Comparison of ENCODE assay signal across 8 cellular contexts in genomic region chr11:68121067-68121899, GRCh38. TPM values are rescaled to one million over a fixed set of nuclear protein-coding genes. Genes with fewer than 3 reads are reported as not detected.
DNase-seq lines count a peak whose midpoint lies in the region; ATAC-seq and TF ChIP-seq lines count a peak whose summit lies in the region.

TSS of gene CHKA (minus strand) at chr11:68121388. CDS start at chr11:68121177, 211 bp downstream.

- TF ChIP-seq RAD21 in liver (IDR thresholded peaks at IDR 0.05): no peak

- peaks cover 4 to 7% (median 5%) of the 10 kb centered on the region in 3 donors for H3K27me3 Mint-ChIP-seq in CD14-positive monocyte (ENCODE audit: low read depth in 3 of 3)

- H3K27ac ChIP-seq in liver (ENCODE audit: low read depth in 1 of 2, low read length in 2 of 2): peak within 1 kb of the TSS; percentile 92 to 98

- peak within 1 kb of the TSS; percentile 77 to 95 (median 90) for H3K4me3 ChIP-seq in liver (ENCODE audit: low read depth in 1 of 3, low read length in 3 of 3)

- no peaks in the 10 kb centered on the region for H3K36me3 ChIP-seq in liver (ENCODE audit: control insufficient read depth in 4 of 4, insufficient read depth in 3 of 4, low read depth in 1 of 4, low read length in 3 of 4)

- ATAC-seq in GM19351 (IDR thresholded peaks at IDR 0.05; ENCODE audit: unreplicated experiment): peak; percentile 80
- ATAC-seq in HG03469 (IDR thresholded peaks at IDR 0.05; ENCODE audit: unreplicated experiment): peak; percentile 56

- H3K9me3 ChIP-seq in liver (ENCODE audit: control insufficient read depth in 4 of 4, low read length in 3 of 4): no peaks in the 10 kb centered on the region

- H3K27ac Mint-ChIP-seq in CD14-positive monocyte: peak within 1 kb of the TSS; percentile 87 to 96 (median 95)

- intact Hi-C loops in CD14-positive monocyte (cut with micrococcal nuclease): loop anchor here (5.0 to 10.0 kb wide), 4 partner anchors 84 to 109 kb away; partner anchors contain the start of genes ALDH3B1 (in 1 of the 2), KMT5B (in 1 of the 2) and TCIRG1 (in 1 of the 2)

- under 1% methylated on average over 107 of the region's 107 CpGs for WGBS in liver

- peak within 1 kb of the TSS; percentile 56 to 93 for H3K9ac ChIP-seq in liver (ENCODE audit: low read depth in 1 of 2, low read length in 2 of 2)

- H3K4me3 Mint-ChIP-seq in CD14-positive monocyte: peak within 1 kb of the TSS; percentile 87 to 92

- no peaks in the 10 kb centered on the region for H3K9me3 Mint-ChIP-seq in CD14-positive monocyte

- no peaks in the 10 kb centered on the region for H3K27me3 ChIP-seq in liver (ENCODE audit: control insufficient read depth in 4 of 4, insufficient read depth in 4 of 4, low read length in 3 of 4)

- H3K4me1 Mint-ChIP-seq in CD14-positive monocyte: peaks cover 39% of the 10 kb centered on the region

- peak; percentile 94 for DNase-seq in CD14-positive monocyte (ENCODE audit: low spot score)
- DNase-seq in NCI-H748 treated with DMSO at 0.1 percent for 48 hours (lab: John Stamatoyannopoulos, UW): peak; percentile 79
- DNase-seq in activated CD4-positive, alpha-beta T cell treated with anti-CD3 and anti-CD28 coated beads, Interleukin-2, amount 50 U/mL, for 48 hours: peak; percentile 87 to 88
- DNase-seq in dermis blood vessel endothelial cell: peak; percentile 95
- DNase-seq in stimulated activated CD4-positive, alpha-beta T cell treated with anti-CD3 and anti-CD28 coated beads, Interleukin-4, amount 100 ng/mL, for 1 hour: peak; percentile 90

- H3K4me1 ChIP-seq in liver (ENCODE audit: control insufficient read depth in 4 of 4, insufficient read depth in 4 of 4, low read length in 3 of 4): peaks cover 13 to 60% (median 41%) of the 10 kb centered on the region in 4 donors

- H3K36me3 Mint-ChIP-seq in CD14-positive monocyte: peaks cover 6 to 10% of the 10 kb centered on the region in 2 donors

- TF ChIP-seq CTCF in CD14-positive monocyte (IDR thresholded peaks at IDR 0.05) (no peak), liver (IDR thresholded peaks at IDR 0.05; ENCODE audit: low read depth, low read length, missing input control) (no peak)

TF ChIP-seq in liver, 16 proteins besides CTCF, POLR2A, EP300 and RAD21:
- no peak for TF ChIP-seq FOXA1 (IDR thresholded peaks at IDR 0.05)
- TF ChIP-seq HNF4A (conservative IDR thresholded peaks at IDR 0.05): no peak
- peak; percentile 50 for TF ChIP-seq NR2F2 (IDR thresholded peaks at IDR 0.05)
- TF ChIP-seq TAF1 (conservative IDR thresholded peaks at IDR 0.05): no peak
- TF ChIP-seq SP1 (IDR thresholded peaks at IDR 0.05): peak; percentile 79
- peak; percentile 25 for TF ChIP-seq YY1 (IDR thresholded peaks at IDR 0.05)
- no peak for TF ChIP-seq FOXA2 (IDR thresholded peaks at IDR 0.05)
- TF ChIP-seq EGR1 (IDR thresholded peaks at IDR 0.05; ENCODE audit: low read depth in 2 of 2): peak in 1 of 2 donors; percentile 8
- peak; percentile 64 to 80 for TF ChIP-seq RXRA (IDR thresholded peaks at IDR 0.05)
- no peak for TF ChIP-seq ATF3 (IDR thresholded peaks at IDR 0.05)

RNA-seq across cellular contexts. Expression of gene CHKA, which starts in this region (rescaled TPM):
- 1 to 10 TPM; 2.8 to 5.7 TPM for polyA plus RNA-seq in CD14-positive monocyte
- 32.8 and 38.4 TPM in 2 replicates for total RNA-seq in dermis blood vessel endothelial cell
- total RNA-seq in liver: 10 to 100 TPM; 18.4 to 41.9 TPM
- polyA plus RNA-seq in liver: 10 to 100 TPM; 11.4 to 16.1 TPM

Comparison
In these comparisons a context has a peak if more than half of its experiments do, and no peak if none do; other contexts are left out.
1. Peak in every context shown above with its lines: DNase-seq, ATAC-seq, H3K4me3 ChIP-seq and H3K27ac ChIP-seq.